In genomic region chr13:26222523-26223046, GRCh38 we compare ENCODE assay signal across 8 cellular contexts. TPM values are rescaled to one million over a fixed set of nuclear protein-coding genes. Genes with fewer than 3 reads are reported as not detected.
DNase-seq lines count a peak whose midpoint lies in the region; ATAC-seq and FAIRE-seq lines count a peak whose summit lies in the region.

No MANE protein-coding gene starts in this region.

- peaks cover 2% of the 10 kb centered on the region in 2 donors for H3K36me3 ChIP-seq in small intestine (ENCODE audit: control insufficient read depth in 2 of 2, insufficient read depth in 2 of 2, low read length in 2 of 2)

- H3K4me1 Mint-ChIP-seq in activated naive CD4-positive, alpha-beta T cell treated with anti-CD3 and anti-CD28 coated beads, Interleukin-2, amount 10 ng/mL, durations not matched to agents 7 days and 5 days = peaks cover 37% of the 10 kb centered on the region
- peaks cover 34% of the 10 kb centered on the region for H3K4me1 Mint-ChIP-seq in activated CD4-positive, alpha-beta memory T cell treated with anti-CD3 and anti-CD28 coated beads, Interleukin-2, amount 10 ng/mL, durations not matched to agents 7 days and 5 days

- H3K27ac ChIP-seq in small intestine (ENCODE audit: low read depth in 1 of 2, low read length in 1 of 2) = peak overlapping the region; percentile 97 to 98

- H3K4me3 Mint-ChIP-seq in activated naive CD4-positive, alpha-beta T cell treated with anti-CD3 and anti-CD28 coated beads, Interleukin-2, amount 10 ng/mL, durations not matched to agents 7 days and 5 days = peak overlapping the region; percentile 93
- peak overlapping the region; percentile 94 for H3K4me3 Mint-ChIP-seq in activated CD4-positive, alpha-beta memory T cell treated with anti-CD3 and anti-CD28 coated beads, Interleukin-2, amount 10 ng/mL, durations not matched to agents 7 days and 5 days

- DNase-seq in activated naive CD4-positive, alpha-beta T cell treated with anti-CD3 and anti-CD28 coated beads, Interleukin-2, amount 10 ng/mL, durations not matched to agents 7 days and 5 days = no peak
- DNase-seq in activated naive CD4-positive, alpha-beta T cell treated with anti-CD3 and anti-CD28 coated beads, Interleukin-2, amount 50 U/mL, for 16 hours = no peak
- DNase-seq in activated CD4-positive, alpha-beta memory T cell treated with anti-CD3 and anti-CD28 coated beads, Interleukin-2, amount 10 ng/mL, durations not matched to agents 7 days and 5 days = no peak
- DNase-seq in left ventricle myocardium superior (no peak), small intestine (no peak), kidney tubule cell (ENCODE audit: low spot score) (no peak)

- peaks cover 0 to 3% of the 10 kb centered on the region in 2 donors for H3K4me1 ChIP-seq in small intestine (ENCODE audit: control insufficient read depth in 2 of 2, insufficient read depth in 1 of 2, low read depth in 1 of 2, low read length in 1 of 2)

- CTCF ChIA-PET in activated naive CD4-positive, alpha-beta T cell treated with anti-CD3 and anti-CD28 coated beads, Interleukin-2, amount 10 ng/mL, durations not matched to agents 7 days and 5 days (lab: Charles Lee) = interaction anchor here (3.1 kb wide), 1 partner anchor 37 kb away, joined by 19 read pairs; no protein-coding TSS in a partner anchor
- CTCF ChIA-PET in activated CD4-positive, alpha-beta memory T cell treated with anti-CD3 and anti-CD28 coated beads, Interleukin-2, amount 10 ng/mL, durations not matched to agents 7 days and 5 days (lab: Charles Lee) = interaction anchor here (1.4 to 4.2 kb wide), 2 partner anchors 14 to 37 kb away, joined by 3 to 32 read pairs; no protein-coding TSS in a partner anchor

- peak; percentile 34 for ATAC-seq in HG03108 (IDR thresholded peaks at IDR 0.05; ENCODE audit: unreplicated experiment)
- peak; percentile 75 for ATAC-seq in left ventricle myocardium superior
- no peak for ATAC-seq in HG03571 (IDR thresholded peaks at IDR 0.05; ENCODE audit: unreplicated experiment)

- H3K27me3 ChIP-seq in small intestine (ENCODE audit: control insufficient read depth in 2 of 2, insufficient read depth in 2 of 2, low read length in 2 of 2) = no peaks in the 10 kb centered on the region

- H3K27ac Mint-ChIP-seq in activated naive CD4-positive, alpha-beta T cell treated with anti-CD3 and anti-CD28 coated beads, Interleukin-2, amount 10 ng/mL, durations not matched to agents 7 days and 5 days = peak overlapping the region; percentile 100
- H3K27ac Mint-ChIP-seq in activated CD4-positive, alpha-beta memory T cell treated with anti-CD3 and anti-CD28 coated beads, Interleukin-2, amount 10 ng/mL, durations not matched to agents 7 days and 5 days = peak overlapping the region; percentile 98

- 22 to 31% (median 29%) methylated on average over 16 of the region's 16 CpGs for WGBS in small intestine, 3 donors

- no peak for FAIRE-seq in small intestine (lab: Jason Lieb, UNC)

- H3K27me3 Mint-ChIP-seq in activated naive CD4-positive, alpha-beta T cell treated with anti-CD3 and anti-CD28 coated beads, Interleukin-2, amount 10 ng/mL, durations not matched to agents 7 days and 5 days = peaks cover 13% of the 10 kb centered on the region
- H3K27me3 Mint-ChIP-seq in activated CD4-positive, alpha-beta memory T cell treated with anti-CD3 and anti-CD28 coated beads, Interleukin-2, amount 10 ng/mL, durations not matched to agents 7 days and 5 days = no peaks in the 10 kb centered on the region

- intact Hi-C loops in left ventricle myocardium superior (cut with micrococcal nuclease) = no loop called here

- H3K36me3 Mint-ChIP-seq in activated naive CD4-positive, alpha-beta T cell treated with anti-CD3 and anti-CD28 coated beads, Interleukin-2, amount 10 ng/mL, durations not matched to agents 7 days and 5 days = peaks cover 23% of the 10 kb centered on the region
- H3K36me3 Mint-ChIP-seq in activated CD4-positive, alpha-beta memory T cell treated with anti-CD3 and anti-CD28 coated beads, Interleukin-2, amount 10 ng/mL, durations not matched to agents 7 days and 5 days (ENCODE audit: low read depth) = peaks cover 25% of the 10 kb centered on the region

- POLR2A ChIA-PET in activated CD4-positive, alpha-beta memory T cell treated with anti-CD3 and anti-CD28 coated beads, Interleukin-2, amount 10 ng/mL, durations not matched to agents 7 days and 5 days (lab: Charles Lee) = interaction anchor here (0.7 to 4.2 kb wide), 13 partner anchors 9 to 921 kb away, joined by 3 to 55 read pairs (median 4); partner anchors contain the start of genes CDK8 and NUP58

- no peaks in the 10 kb centered on the region for H3K9me3 ChIP-seq in small intestine (ENCODE audit: control insufficient read depth, low read depth)

- H3K9me3 Mint-ChIP-seq in activated naive CD4-positive, alpha-beta T cell treated with anti-CD3 and anti-CD28 coated beads, Interleukin-2, amount 10 ng/mL, durations not matched to agents 7 days and 5 days = no peaks in the 10 kb centered on the region
- no peaks in the 10 kb centered on the region for H3K9me3 Mint-ChIP-seq in activated CD4-positive, alpha-beta memory T cell treated with anti-CD3 and anti-CD28 coated beads, Interleukin-2, amount 10 ng/mL, durations not matched to agents 7 days and 5 days

- peak overlapping the region; percentile 92 to 96 for H3K4me3 ChIP-seq in small intestine (ENCODE audit: low read depth in 1 of 2, low read length in 2 of 2)

RNA-seq across cellular contexts. Expression of gene RNF6, which starts 0.5 kb away (rescaled TPM):
- total RNA-seq in activated CD4-positive, alpha-beta memory T cell treated with anti-CD3 and anti-CD28 coated beads, Interleukin-2, amount 10 ng/mL, durations not matched to agents 7 days and 5 days = 10 to 100 TPM; 40.7 to 44.6 TPM
- 19.2 TPM for total RNA-seq in left ventricle myocardium superior
- polyA plus RNA-seq in small intestine = 10 to 100 TPM; 15.9 to 25.9 (median 16.9) TPM

RNA-seq across cellular contexts. Expression of gene CDK8, which starts 31.3 kb away (rescaled TPM):
- 10 to 100 TPM; 13.7 to 13.9 TPM for total RNA-seq in activated CD4-positive, alpha-beta memory T cell treated with anti-CD3 and anti-CD28 coated beads, Interleukin-2, amount 10 ng/mL, durations not matched to agents 7 days and 5 days
- total RNA-seq in left ventricle myocardium superior = 11.7 TPM
- polyA plus RNA-seq in small intestine = 10 to 100 TPM; 16.8 to 29.7 (median 29.2) TPM
